In the genomic region with DNA sequence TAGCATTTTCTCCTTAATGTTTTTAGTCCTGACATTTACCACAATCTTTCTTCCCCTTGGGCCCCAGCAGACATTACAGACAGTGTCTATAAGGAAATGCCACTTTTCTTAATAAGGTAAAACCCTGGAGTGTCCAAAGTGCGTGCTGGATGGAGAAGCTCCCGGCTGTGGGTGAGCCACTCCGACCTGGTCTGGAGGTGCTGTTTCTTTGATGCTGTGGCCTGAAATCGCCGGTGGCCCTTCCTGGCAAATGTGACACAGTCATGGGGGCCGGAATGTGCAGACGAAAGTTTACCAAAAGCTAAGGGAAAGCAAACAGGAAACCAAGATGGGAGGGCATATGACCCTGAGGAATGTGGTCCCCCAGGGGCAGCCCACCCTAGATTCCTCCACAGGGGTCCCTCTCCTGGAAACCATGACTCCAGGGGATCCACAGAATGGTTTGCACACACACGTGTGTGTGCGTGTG, we compare ENCODE assay signal across 27 cellular contexts.
"Had no signal": no experiment of that assay in that cellular context is flagged by ENCODE, and none has a peak within 500 bp of the region (broad histone marks: within the 10 kb centered on the region; RNA-seq: fewer than 3 reads in every experiment).

No MANE protein-coding gene starts in this region.

- H3K4me1 ChIP-seq: foreskin keratinocyte had no signal

- H3K27ac Mint-ChIP-seq: activated CD8-positive, alpha-beta T cell treated with anti-CD3 and anti-CD28 coated beads for 36 hours; activated T-helper 17 cell treated with anti-CD3 and anti-CD28 coated beads, Interleukin-2, amount 50 U/mL, for 72 hours; naive thymus-derived CD8-positive, alpha-beta T cell; T-helper 1 cell treated with Interleukin-12 subunit alpha and Interleukin-12 subunit beta and Interleukin-4 antibody, amounts not matched to agents 30 μg/mL and 1 μg/mL, for 36 hours; WTC11 had no signal

- H3K4me1 Mint-ChIP-seq: activated T-helper 17 cell treated with anti-CD3 and anti-CD28 coated beads, Interleukin-2, amount 50 U/mL, for 72 hours had no signal

- H3K36me3 Mint-ChIP-seq: WTC11 had no signal

- H3K4me3 Mint-ChIP-seq: activated CD8-positive, alpha-beta T cell treated with anti-CD3 and anti-CD28 coated beads for 36 hours; activated T-cell treated with anti-CD3 and anti-CD28 coated beads, Interleukin-2, amount 50 U/mL, for 4 hours; activated T-helper 17 cell treated with anti-CD3 and anti-CD28 coated beads, Interleukin-2, amount 50 U/mL, for 72 hours; central memory CD8-positive, alpha-beta T cell; naive thymus-derived CD8-positive, alpha-beta T cell; T-helper 1 cell treated with Interleukin-12 subunit alpha and Interleukin-12 subunit beta and Interleukin-4 antibody, amounts not matched to agents 30 μg/mL and 1 μg/mL, for 36 hours; WTC11 had no signal

- DNase-seq: activated CD4-positive, alpha-beta T cell treated with anti-CD3 and anti-CD28 coated beads, Interleukin-2, amount 50 U/mL, for 1 hour; activated gamma-delta T cell treated with Interleukin-2 at 50 U/mL for 16 hours; activated naive CD4-positive, alpha-beta T cell treated with anti-CD3 and anti-CD28 coated beads, Interleukin-2, amount 50 U/mL, for 16 hours; activated T-cell treated with anti-CD3 and anti-CD28 coated beads, Interleukin-2, amount 50 U/mL, for 4 hours; amygdala; dermis blood vessel endothelial cell; effector CD4-positive, alpha-beta T cell; foreskin keratinocyte; islet precursor cell; left ventricle myocardium superior; midbrain; naive thymus-derived CD8-positive, alpha-beta T cell; posterior cingulate gyrus; right cardiac atrium; stimulated activated CD4-positive, alpha-beta T cell treated with anti-CD3 and anti-CD28 coated beads, Interleukin-12 subunit alpha, Interleukin-12 subunit beta, amount 100 ng/mL, for 4 hours; stimulated activated CD4-positive, alpha-beta T cell treated with anti-CD3 and anti-CD28 coated beads, Interleukin-4, amount 100 ng/mL, for 1 hour; stimulated activated naive CD8-positive, alpha-beta T cell treated with anti-CD3 and anti-CD28 coated beads, Interleukin-15, Interleukin-2, amounts not matched to agents 100 U/mL and 50 U/mL, for 24 hours; T-helper 9 cell; transverse colon; uterus had no signal

- H3K27ac ChIP-seq: esophagus muscularis mucosa, foreskin keratinocyte, testis, transverse colon, uterus had no signal

- H3K36me3 ChIP-seq: esophagus muscularis mucosa, transverse colon, uterus had no signal

- H3K4me3 ChIP-seq: esophagus muscularis mucosa, testis, transverse colon, uterus had no signal

- ATAC-seq: activated CD8-positive, alpha-beta T cell treated with anti-CD3 and anti-CD28 coated beads for 36 hours; activated T-cell treated with anti-CD3 and anti-CD28 coated beads, Interleukin-2, amount 50 U/mL, for 4 hours; activated T-helper 17 cell treated with anti-CD3 and anti-CD28 coated beads, Interleukin-2, amount 50 U/mL, for 72 hours; foreskin keratinocyte; left ventricle myocardium superior; naive thymus-derived CD8-positive, alpha-beta T cell; right cardiac atrium; stimulated activated naive CD8-positive, alpha-beta T cell treated with anti-CD3 and anti-CD28 coated beads, Interleukin-15, Interleukin-2, amounts not matched to agents 100 U/mL and 50 U/mL, for 24 hours had no signal

- H3K27me3 Mint-ChIP-seq: activated T-helper 17 cell treated with anti-CD3 and anti-CD28 coated beads, Interleukin-2, amount 50 U/mL, for 72 hours; central memory CD8-positive, alpha-beta T cell had no signal

- H3K9me3 Mint-ChIP-seq: activated T-helper 17 cell treated with anti-CD3 and anti-CD28 coated beads, Interleukin-2, amount 50 U/mL, for 72 hours; central memory CD8-positive, alpha-beta T cell had no signal

- H3K9me3 ChIP-seq: testis, transverse colon, uterus had no signal

- H3K27me3 ChIP-seq: esophagus muscularis mucosa, foreskin keratinocyte, testis, transverse colon, uterus had no signal
